Comparison of ENCODE assay signal across 23 cellular contexts in the genomic region with DNA sequence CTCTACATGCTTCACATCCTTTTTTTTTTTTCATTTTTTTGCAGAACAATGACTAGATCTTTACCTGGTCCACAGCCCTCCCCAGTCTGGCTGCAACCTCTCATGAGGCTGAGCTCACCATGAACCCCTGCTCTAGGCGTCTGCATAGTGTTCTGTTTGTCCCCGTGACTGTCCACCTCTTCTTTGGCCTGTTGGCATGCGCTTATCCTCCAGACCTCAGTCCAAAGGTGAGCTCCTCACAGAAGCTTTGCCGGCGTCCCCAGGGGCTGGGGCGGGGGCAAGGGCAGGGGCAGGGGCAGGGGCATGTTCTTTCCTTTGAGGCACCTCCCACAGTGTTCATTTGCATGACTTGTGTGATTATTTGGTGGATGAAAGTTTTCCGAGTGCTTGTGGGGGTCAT.
"Had no signal": no experiment of that assay in that cellular context is flagged by ENCODE, and none has a peak within 500 bp of the region (broad histone marks: within the 10 kb centered on the region; RNA-seq: fewer than 3 reads in every experiment).

No MANE protein-coding gene starts in this region.

- H3K36me3 ChIP-seq: right lobe of liver, thyroid gland had no signal

- H3K4me3 ChIP-seq: psoas muscle, right lobe of liver, thyroid gland had no signal

- H3K4me1 ChIP-seq: psoas muscle had no signal

- H3K36me3 Mint-ChIP-seq: activated naive CD4-positive, alpha-beta T cell treated with anti-CD3 and anti-CD28 coated beads, Interleukin-2, amount 50 U/mL, for 24 hours; brain; memory B cell; natural killer cell treated with Interleukin-12 subunit alpha and Interleukin-12 subunit beta and Interleukin-15 and Interleukin-18, amount 100 ng/mL, for 72 hours; stimulated activated effector memory CD8-positive, alpha-beta T cell treated with anti-CD3 and anti-CD28 coated beads, Interleukin-12 subunit alpha, Interleukin-12 subunit beta, amount 100 ng/mL, for 72 hours; WTC11 had no signal

- H3K27me3 ChIP-seq: right lobe of liver, thyroid gland had no signal

- H3K4me1 Mint-ChIP-seq: memory B cell had no signal

- ATAC-seq: activated CD8-positive, alpha-beta T cell treated with anti-CD3 and anti-CD28 coated beads for 36 hours; effector memory CD8-positive, alpha-beta T cell; left lobe of liver; natural killer cell treated with Interleukin-12 subunit alpha and Interleukin-12 subunit beta and Interleukin-15 and Interleukin-18, amount 100 ng/mL, for 72 hours; psoas muscle; stimulated activated effector memory CD8-positive, alpha-beta T cell treated with anti-CD3 and anti-CD28 coated beads, Interleukin-12 subunit alpha, Interleukin-12 subunit beta, amount 100 ng/mL, for 72 hours; WTC11 had no signal

- H3K9me3 Mint-ChIP-seq: activated CD8-positive, alpha-beta T cell treated with anti-CD3 and anti-CD28 coated beads for 36 hours; activated naive CD4-positive, alpha-beta T cell treated with anti-CD3 and anti-CD28 coated beads, Interleukin-2, amount 50 U/mL, for 24 hours; dendritic cell treated with granulocyte-macrophage colony-stimulating factor and Interleukin-4, amounts not matched to agents 40 ng/mL and 50 ng/mL, for 4 days; effector memory CD8-positive, alpha-beta T cell; memory B cell; natural killer cell treated with Interleukin-12 subunit alpha and Interleukin-12 subunit beta and Interleukin-15 and Interleukin-18, amount 100 ng/mL, for 72 hours; stimulated activated effector memory CD8-positive, alpha-beta T cell treated with anti-CD3 and anti-CD28 coated beads, Interleukin-12 subunit alpha, Interleukin-12 subunit beta, amount 100 ng/mL, for 72 hours had no signal

- DNase-seq: activated CD4-positive, alpha-beta T cell treated with anti-CD3 and anti-CD28 coated beads for 48 hours; activated CD8-positive, alpha-beta memory T cell treated with anti-CD3 and anti-CD28 coated beads, Interleukin-2, amount 50 U/mL, for 4 hours; activated CD8-positive, alpha-beta T cell treated with anti-CD3 and anti-CD28 coated beads for 36 hours; activated effector memory CD4-positive, alpha-beta T cell treated with anti-CD3 and anti-CD28 coated beads, Interleukin-2, amount 50 U/mL, for 16 hours; effector memory CD8-positive, alpha-beta T cell; foreskin melanocyte; occipital lobe; psoas muscle; right lobe of liver; SW 1271; thyroid gland had no signal

- H3K4me3 Mint-ChIP-seq: activated CD8-positive, alpha-beta T cell treated with anti-CD3 and anti-CD28 coated beads for 36 hours; activated naive CD4-positive, alpha-beta T cell treated with anti-CD3 and anti-CD28 coated beads, Interleukin-2, amount 50 U/mL, for 24 hours; brain; dendritic cell treated with granulocyte-macrophage colony-stimulating factor and Interleukin-4, amounts not matched to agents 40 ng/mL and 50 ng/mL, for 4 days; effector memory CD8-positive, alpha-beta T cell; memory B cell; natural killer cell treated with Interleukin-12 subunit alpha and Interleukin-12 subunit beta and Interleukin-15 and Interleukin-18, amount 100 ng/mL, for 72 hours; stimulated activated effector memory CD8-positive, alpha-beta T cell treated with anti-CD3 and anti-CD28 coated beads, Interleukin-12 subunit alpha, Interleukin-12 subunit beta, amount 100 ng/mL, for 72 hours; WTC11 had no signal

- H3K9me3 ChIP-seq: psoas muscle, right lobe of liver, thyroid gland had no signal

- H3K27ac ChIP-seq: epithelial cell of prostate, right lobe of liver, thyroid gland had no signal

- FAIRE-seq: islet of Langerhans, TTC549, urothelium cell line had no signal

- H3K27ac Mint-ChIP-seq: activated CD8-positive, alpha-beta T cell treated with anti-CD3 and anti-CD28 coated beads for 36 hours; activated naive CD4-positive, alpha-beta T cell treated with anti-CD3 and anti-CD28 coated beads, Interleukin-2, amount 50 U/mL, for 24 hours; dendritic cell treated with granulocyte-macrophage colony-stimulating factor and Interleukin-4, amounts not matched to agents 40 ng/mL and 50 ng/mL, for 4 days; memory B cell; natural killer cell treated with Interleukin-12 subunit alpha and Interleukin-12 subunit beta and Interleukin-15 and Interleukin-18, amount 100 ng/mL, for 72 hours; stimulated activated effector memory CD8-positive, alpha-beta T cell treated with anti-CD3 and anti-CD28 coated beads, Interleukin-12 subunit alpha, Interleukin-12 subunit beta, amount 100 ng/mL, for 72 hours; WTC11 had no signal

- H3K27me3 Mint-ChIP-seq: activated CD8-positive, alpha-beta T cell treated with anti-CD3 and anti-CD28 coated beads for 36 hours; activated naive CD4-positive, alpha-beta T cell treated with anti-CD3 and anti-CD28 coated beads, Interleukin-2, amount 50 U/mL, for 24 hours; memory B cell had no signal
